In the genomic region with DNA sequence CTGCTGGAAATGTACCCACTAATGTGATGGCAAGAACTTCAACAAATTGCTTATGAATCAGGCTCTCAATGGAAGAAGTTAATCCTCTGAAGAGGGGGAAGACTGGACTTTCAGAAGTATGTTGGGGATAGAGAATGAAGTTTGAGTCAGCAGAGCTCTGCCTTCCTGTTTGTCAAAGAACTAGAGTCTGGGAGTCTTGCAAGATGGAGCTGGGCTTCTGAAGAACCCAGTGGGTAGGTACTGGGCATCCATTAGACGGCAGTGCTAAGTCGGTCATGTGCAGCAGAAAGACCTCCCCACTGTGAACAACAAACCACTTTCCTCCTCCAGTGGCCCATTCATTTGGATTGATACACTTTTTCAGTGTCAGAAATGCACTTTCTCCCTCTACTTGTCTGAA, we compare ENCODE assay signal across 14 cellular contexts.
"Had no signal": no experiment of that assay in that cellular context is flagged by ENCODE, and none has a peak within 500 bp of the region (broad histone marks: within the 10 kb centered on the region; RNA-seq: fewer than 3 reads in every experiment).

No MANE protein-coding gene starts in this region.

- H3K27ac Mint-ChIP-seq: endodermal cell, neural progenitor cell had no signal

- H3K4me2 ChIP-seq: hepatocyte, neural progenitor cell had no signal

- H3K79me2 ChIP-seq: hepatocyte, parathyroid adenoma had no signal

- H3K27me3 ChIP-seq: hepatocyte, neural progenitor cell had no signal

- H3K27me3 Mint-ChIP-seq: T-helper 17 cell had no signal

- H3K9me3 Mint-ChIP-seq: activated T-cell treated with anti-CD3 and anti-CD28 coated beads, Interleukin-2, amount 50 U/mL, for 4 hours; endodermal cell; neural progenitor cell had no signal

- DNase-seq: activated naive CD4-positive, alpha-beta T cell; activated T-cell treated with anti-CD3 and anti-CD28 coated beads, Interleukin-2, amount 50 U/mL, for 4 hours; cerebellar nuclear complex; dermis blood vessel endothelial cell; endodermal cell; retina; Right ventricle myocardium superior; stimulated activated CD4-positive, alpha-beta T cell treated with anti-CD3 and anti-CD28 coated beads, Interleukin-15, amount 100 ng/mL, for 24 hours; stimulated activated CD4-positive, alpha-beta T cell treated with anti-CD3 and anti-CD28 coated beads, Interleukin-4, amount 100 ng/mL, for 24 hours; T-helper 17 cell had no signal

- ATAC-seq: SK-N-SH treated with all-trans-retinoic acid at 6 μM for 48 hours, T-helper 17 cell had no signal

- H3K4me1 ChIP-seq: neural progenitor cell had no signal

- H3K4me3 ChIP-seq: hepatocyte, neural progenitor cell had no signal

- H3K36me3 ChIP-seq: neural progenitor cell had no signal

- H3K27ac ChIP-seq: hepatocyte, neural progenitor cell, parathyroid adenoma had no signal

- H3K4me3 Mint-ChIP-seq: activated T-cell treated with anti-CD3 and anti-CD28 coated beads, Interleukin-2, amount 50 U/mL, for 4 hours; endodermal cell; neural progenitor cell; T-helper 17 cell had no signal

- H2AFZ ChIP-seq: hepatocyte, neural progenitor cell, parathyroid adenoma had no signal

- H3K4me1 Mint-ChIP-seq: neural progenitor cell had no signal
